In the genomic region with DNA sequence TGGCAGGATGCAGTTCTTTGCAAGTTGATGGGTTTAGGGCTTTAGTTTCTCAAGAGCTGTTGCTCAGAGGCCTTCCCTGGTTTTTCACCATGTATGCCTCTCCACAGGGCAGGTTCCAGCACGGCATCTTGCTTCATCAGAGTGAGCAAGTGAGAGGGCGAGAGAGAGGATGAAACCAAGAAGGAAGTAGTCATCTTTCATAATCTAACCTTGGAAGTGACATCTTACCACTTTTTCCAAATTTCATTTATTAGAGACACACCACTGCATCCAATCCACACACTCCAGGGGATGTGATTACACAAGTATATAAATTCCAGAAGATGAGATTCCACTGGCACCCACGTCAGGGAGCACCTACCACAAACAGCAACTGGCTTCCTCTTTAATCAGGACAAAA, we compare ENCODE assay signal across 34 cellular contexts.
DNase-seq lines count a peak whose midpoint lies in the region; ATAC-seq, FAIRE-seq and TF ChIP-seq lines count a peak whose summit lies in the region.
"Had no signal": no experiment of that assay in that cellular context is flagged by ENCODE, and none has a peak within 500 bp of the region (broad histone marks: within the 10 kb centered on the region; RNA-seq: fewer than 3 reads in every experiment).

No MANE protein-coding gene starts in this region.

- no peaks in the 10 kb centered on the region for H3K36me3 ChIP-seq in smooth muscle cell (ENCODE audit: low read depth)
- H3K36me3 ChIP-seq: adrenal gland, gastrocnemius medialis, left lung, MG63, neutrophil had no signal

- TF ChIP-seq CTCF in smooth muscle cell (IDR thresholded peaks at IDR 0.05; ENCODE audit: borderline replicate concordance, insufficient read depth, poor library complexity, severe bottlenecking) (no peak), mesothelial cell of epicardium (IDR thresholded peaks at IDR 0.05; ENCODE audit: unreplicated experiment) (no peak)

- peak overlapping the region; percentile 24 for H3K4me2 ChIP-seq in smooth muscle cell
- H3K4me2 ChIP-seq: GM23338 had no signal

- no peak overlapping the region for H3K27ac Mint-ChIP-seq in mesothelial cell of epicardium
- H3K27ac Mint-ChIP-seq: activated naive CD4-positive, alpha-beta T cell treated with anti-CD3 and anti-CD28 coated beads for 36 hours; activated T-helper 1 cell treated with anti-CD3 and anti-CD28 coated beads, Interleukin-12 subunit alpha, Interleukin-12 subunit beta, Interleukin-2, Interleukin-4 antibody, amounts not matched to agents 30 ng/mL and 10 ng/mL and 1 ng/mL, durations not matched to agents 14 hours and 24 hours and 36 hours; CD4-positive, alpha-beta T cell; GM23338; T-cell had no signal

- H3K9me3 ChIP-seq in smooth muscle cell (replicated peaks; ENCODE audit: low read depth), result no peaks in the 10 kb centered on the region
- H3K9me3 ChIP-seq: adrenal gland, gastrocnemius medialis, MG63, testis had no signal

- DNase-seq in HS-5 (ENCODE audit: low read depth), result peak; percentile 9
- peak; percentile 15 for DNase-seq in astrocyte of the hippocampus (ENCODE audit: low read depth, low spot score)
- peak; percentile 38 for DNase-seq in fibroblast of peridontal ligament (ENCODE audit: extremely low read depth)
- no peak for DNase-seq in smooth muscle cell (lab: John Stamatoyannopoulos, UW; ENCODE audit: unreplicated experiment)
- no peak for DNase-seq in mesothelial cell of epicardium (ENCODE audit: low spot score in 2 of 2, unreplicated experiment in 2 of 2)
- DNase-seq in H54 (ENCODE audit: insufficient read length, low spot score), result no peak
- DNase-seq: activated CD4-positive, CD25-positive, alpha-beta regulatory T cell; activated naive CD4-positive, alpha-beta T cell treated with anti-CD3 and anti-CD28 coated beads for 36 hours; AML-193; CD4-positive, alpha-beta T cell; dorsolateral prefrontal cortex; gastrocnemius medialis; left lung; MG63; NCI-H2029 treated with DMSO at 0.1 percent for 48 hours; NCI-H2227 treated with DMSO at 0.1 percent for 48 hours; NCI-H69; SIG-M5; stimulated activated naive CD8-positive, alpha-beta T cell treated with anti-CD3 and anti-CD28 coated beads, Interleukin-15, Interleukin-2, amounts not matched to agents 100 U/mL and 50 U/mL, for 24 hours; T-cell; testis had no signal

- ATAC-seq in GM21367 (IDR thresholded peaks at IDR 0.05; ENCODE audit: unreplicated experiment), result no peak
- ATAC-seq: gastrocnemius medialis; GM23338; K562; left lung; Panc1; stimulated activated naive CD8-positive, alpha-beta T cell treated with anti-CD3 and anti-CD28 coated beads, Interleukin-15, Interleukin-2, amounts not matched to agents 100 U/mL and 50 U/mL, for 24 hours; T-cell had no signal

- H3K4me3 ChIP-seq in smooth muscle cell, result no peak overlapping the region
- H3K4me3 ChIP-seq: adrenal gland, dorsolateral prefrontal cortex, gastrocnemius medialis, GM23338, K562, left lung, MG63, testis had no signal

- H4K20me1 ChIP-seq in smooth muscle cell (ENCODE audit: low read depth), result peaks cover 55% of the 10 kb centered on the region

- H3K36me3 Mint-ChIP-seq in mesothelial cell of epicardium, result peaks cover 11% of the 10 kb centered on the region
- H3K36me3 Mint-ChIP-seq: T-cell had no signal

- 84% methylated on average over 3 of the region's 3 CpGs for WGBS in smooth muscle cell (ENCODE audit: low lambda C conversion rate)

- H3K27ac ChIP-seq in smooth muscle cell (ENCODE audit: low read depth), result peak overlapping the region; percentile 25
- H3K27ac ChIP-seq: adrenal gland, dorsolateral prefrontal cortex, gastrocnemius medialis, left lung, neutrophil, testis had no signal

- no peak for FAIRE-seq in H54 (lab: Jason Lieb, UNC)
- FAIRE-seq: D721Med, endothelial cell of umbilical vein, GM12892, islet of Langerhans, K562, urothelium cell line had no signal

- no peaks in the 10 kb centered on the region for H3K4me1 ChIP-seq in smooth muscle cell (ENCODE audit: low read depth)
- H3K4me1 ChIP-seq: adrenal gland, gastrocnemius medialis, left lung, testis had no signal

- H3K27me3 Mint-ChIP-seq in mesothelial cell of epicardium (ENCODE audit: low read depth), result no peaks in the 10 kb centered on the region
- H3K27me3 Mint-ChIP-seq: CD4-positive, alpha-beta T cell; central memory CD8-positive, alpha-beta T cell; T-cell had no signal

- no peaks in the 10 kb centered on the region for H3K27me3 ChIP-seq in smooth muscle cell (ENCODE audit: low read depth)
- H3K27me3 ChIP-seq: adrenal gland, dorsolateral prefrontal cortex, gastrocnemius medialis, left lung, MG63, neutrophil, testis had no signal

- no peak for TF ChIP-seq POLR2A in H54 (IDR thresholded peaks at IDR 0.05; ENCODE audit: low read depth, low read length)

- H3K79me2 ChIP-seq in smooth muscle cell (ENCODE audit: low read depth), result peaks cover 4% of the 10 kb centered on the region

- peaks cover 12% of the 10 kb centered on the region for H3K4me1 Mint-ChIP-seq in mesothelial cell of epicardium
- H3K4me1 Mint-ChIP-seq: central memory CD8-positive, alpha-beta T cell; T-cell had no signal

- H3F3A ChIP-seq in smooth muscle cell (ENCODE audit: low read depth), result no peaks in the 10 kb centered on the region

- no peak overlapping the region for H3K9ac ChIP-seq in smooth muscle cell (ENCODE audit: low read depth)

- H2AFZ ChIP-seq in smooth muscle cell (ENCODE audit: low read depth), result no peak overlapping the region
- H2AFZ ChIP-seq: GM23338 had no signal

- H3K4me3 Mint-ChIP-seq in mesothelial cell of epicardium, result no peak overlapping the region
- H3K4me3 Mint-ChIP-seq: activated naive CD4-positive, alpha-beta T cell treated with anti-CD3 and anti-CD28 coated beads for 36 hours; activated T-helper 1 cell treated with anti-CD3 and anti-CD28 coated beads, Interleukin-12 subunit alpha, Interleukin-12 subunit beta, Interleukin-2, Interleukin-4 antibody, amounts not matched to agents 30 ng/mL and 10 ng/mL and 1 ng/mL, durations not matched to agents 14 hours and 24 hours and 36 hours; CD4-positive, alpha-beta T cell; central memory CD8-positive, alpha-beta T cell; GM23338; T-cell had no signal

- H3K9me3 Mint-ChIP-seq in mesothelial cell of epicardium, result peaks cover 16% of the 10 kb centered on the region
- H3K9me3 Mint-ChIP-seq: CD4-positive, alpha-beta T cell had no signal

Comparison
In these comparisons a context has a peak if more than half of its experiments do, and no peak if none do; other contexts are left out.
1. DNase-seq: peak in HS-5 (single experiment), astrocyte of the hippocampus (single experiment) and fibroblast of peridontal ligament (single experiment); none in smooth muscle cell (single experiment), mesothelial cell of epicardium (0 of 2) and H54 (single experiment).